ENCODE assay signal across 9 cellular contexts in genomic region chr1:61055110-61055614, GRCh38. TPM values are rescaled to one million over a fixed set of nuclear protein-coding genes. Genes with fewer than 3 reads are reported as not detected.
DNase-seq lines count a peak whose midpoint lies in the region; ATAC-seq, FAIRE-seq and TF ChIP-seq lines count a peak whose summit lies in the region.
"Had no signal": no experiment of that assay in that cellular context is flagged by ENCODE, and none has a peak within 500 bp of the region (broad histone marks: within the 10 kb centered on the region; RNA-seq: fewer than 3 reads in every experiment).

No MANE protein-coding gene starts in this region.

- no peak overlapping the region for H2AFZ ChIP-seq in K562 (ENCODE audit: low read depth, low read length)

- no peak for TF ChIP-seq CTCF in K562 (IDR thresholded peaks at IDR 0.05 in 2 of 3, conservative IDR thresholded peaks at IDR 0.05 in 1 of 3; ENCODE audit: insufficient read depth in 2 of 3, low read depth in 1 of 3, low read length in 3 of 3)

- no peak overlapping the region for H3K9ac ChIP-seq in K562 (ENCODE audit: insufficient read depth in 1 of 2, low read depth in 2 of 2, low read length in 2 of 2)
- H3K9ac ChIP-seq in subcutaneous abdominal adipose tissue (ENCODE audit: low read length in 5 of 5) = no peak overlapping the region

- POLR2A ChIA-PET in K562 (lab: Yijun Ruan, JAX) = interaction anchor here (1.0 to 1.2 kb wide), 3 partner anchors 12 to 48 kb away, joined by 3 to 4 read pairs (median 3); no protein-coding TSS in a partner anchor
- POLR2A ChIA-PET in activated CD4-positive, alpha-beta T cell treated with anti-CD3 and anti-CD28 coated beads, Interleukin-2, amount 10 ng/mL, durations not matched to agents 7 days and 5 days (lab: Charles Lee) = no interaction called here

- in situ Hi-C loops in K562 (cut with MboI) = no loop called here

- peaks cover 15% of the 10 kb centered on the region for H3K79me2 ChIP-seq in K562 (ENCODE audit: control insufficient read depth, insufficient read depth, low read length)

- intact Hi-C loops in K562 (cut with micrococcal nuclease) (no loop called here), left colon (cut with DNase I, micrococcal nuclease) (loop anchor here (10.0 kb wide), 2 partner anchors 180 to 400 kb away; no protein-coding TSS in a partner anchor)

- no peaks in the 10 kb centered on the region for H4K20me1 ChIP-seq in K562 (replicated peaks; ENCODE audit: control insufficient read depth, insufficient read depth, low read length)

- H3K9me3 ChIP-seq in K562 (replicated peaks; ENCODE audit: control insufficient read depth, insufficient read depth, low read depth, low read length) (no peaks in the 10 kb centered on the region), subcutaneous abdominal adipose tissue (ENCODE audit: control insufficient read depth in 5 of 5, low read length in 5 of 5) (no peaks in the 10 kb centered on the region)

- H3K9me1 ChIP-seq in K562 (ENCODE audit: control insufficient read depth, insufficient read depth, low read length) = no peaks in the 10 kb centered on the region

- no peaks in the 10 kb centered on the region for H3K9me3 Mint-ChIP-seq in activated CD4-positive, alpha-beta T cell treated with anti-CD3 and anti-CD28 coated beads, Interleukin-2, amount 10 ng/mL, durations not matched to agents 7 days and 5 days

- no peak overlapping the region for H3K4me2 ChIP-seq in K562 (ENCODE audit: insufficient read depth, low read length)

- H3K36me3 ChIP-seq in K562 (ENCODE audit: control insufficient read depth, insufficient read depth, low read length) (no peaks in the 10 kb centered on the region), subcutaneous abdominal adipose tissue (ENCODE audit: control insufficient read depth in 5 of 5, insufficient read depth in 5 of 5, low read length in 5 of 5) (no peaks in the 10 kb centered on the region)

- no peak overlapping the region for H3K27ac ChIP-seq in K562 (ENCODE audit: extremely low read depth, low read depth, low read length)
- peak overlapping the region; percentile 6 for H3K27ac ChIP-seq in subcutaneous abdominal adipose tissue (ENCODE audit: low read depth, low read length)

- TF ChIP-seq RAD21 in K562 (CRISPR knock-in tag; conservative IDR thresholded peaks at IDR 0.05 in 1 of 2, IDR thresholded peaks at IDR 0.05 in 1 of 2) = no peak

- H3K4me3 Mint-ChIP-seq in activated CD4-positive, alpha-beta T cell treated with anti-CD3 and anti-CD28 coated beads, Interleukin-2, amount 10 ng/mL, durations not matched to agents 7 days and 5 days = no peak overlapping the region

- no peak for TF ChIP-seq POLR2A in K562 (conservative IDR thresholded peaks at IDR 0.05)

- H3K4me1 ChIP-seq in K562 (replicated peaks in 1 of 2; ENCODE audit: control insufficient read depth in 2 of 2, insufficient read depth in 2 of 2, low read length in 2 of 2) = peaks cover 38 to 46% of the 10 kb centered on the region in 2 experiments
- peaks cover 0 to 60% (median 48%) of the 10 kb centered on the region in 5 donors for H3K4me1 ChIP-seq in subcutaneous abdominal adipose tissue (ENCODE audit: control insufficient read depth in 5 of 5, insufficient read depth in 5 of 5, low read length in 5 of 5)

- no peak for FAIRE-seq in K562 (lab: Jason Lieb, UNC)

- H3K36me3 Mint-ChIP-seq in activated CD4-positive, alpha-beta T cell treated with anti-CD3 and anti-CD28 coated beads, Interleukin-2, amount 10 ng/mL, durations not matched to agents 7 days and 5 days (ENCODE audit: low read depth) = no peaks in the 10 kb centered on the region

- no TSS peak for BruUV-seq in K562 (replicated peaks; lab: Mats Ljungman, UMichigan)

- ATAC-seq in K562 (no peak), left colon (peak; percentile 6), GM18517 (IDR thresholded peaks at IDR 0.05; ENCODE audit: unreplicated experiment) (no peak), HG02973 (IDR thresholded peaks at IDR 0.05; ENCODE audit: unreplicated experiment) (no peak)

- TF ChIP-seq EP300 in K562 (IDR thresholded peaks at IDR 0.05; ENCODE audit: low read length) = no peak

- peaks cover 33% of the 10 kb centered on the region for H3K4me1 Mint-ChIP-seq in activated CD4-positive, alpha-beta T cell treated with anti-CD3 and anti-CD28 coated beads, Interleukin-2, amount 10 ng/mL, durations not matched to agents 7 days and 5 days

- no peaks in the 10 kb centered on the region for H3K27me3 ChIP-seq in K562 (ENCODE audit: control insufficient read depth in 2 of 2, insufficient read depth in 2 of 2, low read length in 2 of 2)
- H3K27me3 ChIP-seq in subcutaneous abdominal adipose tissue (ENCODE audit: control insufficient read depth in 5 of 5, insufficient read depth in 4 of 5, low read length in 5 of 5) = no peaks in the 10 kb centered on the region

- peaks cover 68% of the 10 kb centered on the region for H3K27me3 Mint-ChIP-seq in activated CD4-positive, alpha-beta T cell treated with anti-CD3 and anti-CD28 coated beads, Interleukin-2, amount 10 ng/mL, durations not matched to agents 7 days and 5 days

- no peak overlapping the region for H3K27ac Mint-ChIP-seq in activated CD4-positive, alpha-beta T cell treated with anti-CD3 and anti-CD28 coated beads, Interleukin-2, amount 10 ng/mL, durations not matched to agents 7 days and 5 days

- H3K4me3 ChIP-seq in K562 (no peak overlapping the region), subcutaneous abdominal adipose tissue (ENCODE audit: low read depth in 1 of 5, low read length in 5 of 5) (no peak overlapping the region)

- CTCF ChIA-PET in K562 (lab: Yijun Ruan, JAX; ENCODE audit: low intra/inter-chr PET ratio) = no interaction called here
- CTCF ChIA-PET in activated CD4-positive, alpha-beta T cell treated with anti-CD3 and anti-CD28 coated beads, Interleukin-2, amount 10 ng/mL, durations not matched to agents 7 days and 5 days (lab: Charles Lee) = interaction anchor here (1.4 kb wide), 1 partner anchor 25 kb away, joined by 3 read pairs; no protein-coding TSS in a partner anchor

- peak; percentile 37 for DNase-seq in NCI-H1105 (lab: John Stamatoyannopoulos, UW)
- DNase-seq in K562 (ENCODE audit: extremely low read depth in 1 of 4, low spot score in 3 of 4) = no peak
- DNase-seq in left colon = no peak
- no peak for DNase-seq in NCI-H1092 (lab: John Stamatoyannopoulos, UW)
- DNase-seq in activated CD4-positive, alpha-beta T cell treated with anti-CD3 and anti-CD28 coated beads, Interleukin-2, amount 10 ng/mL, durations not matched to agents 7 days and 5 days = no peak
- DNase-seq: activated gamma-delta T cell treated with Interleukin-2 at 50 U/mL for 16 hours had no signal

TF ChIP-seq in K562, 482 proteins besides CTCF, POLR2A, EP300 and RAD21:
- peak; percentile 52 for TF ChIP-seq NFIC (IDR thresholded peaks at IDR 0.05)
- no peak for TF ChIP-seq PREB (CRISPR knock-in tag; IDR thresholded peaks at IDR 0.05)
TF ChIP-seq in K562: peak in this region for 1.

RNA-seq across cellular contexts. Expression of gene NFIA, which starts 27.2 kb away (rescaled TPM):
- total RNA-seq in K562 (2011; cell fraction: chromatin; rRNA removed; ENCODE audit: low replicate concordance) = 64.5 and 151 TPM in 2 replicates
- 18.0 and 29.1 TPM in 2 replicates for total RNA-seq in K562 (2011; cell fraction: nucleolus; rRNA removed)
- total RNA-seq in K562 (2011; cell fraction: nucleoplasm; rRNA removed) = 50.7 and 73.9 TPM in 2 replicates
- total RNA-seq in K562 (2014; rRNA removed) (6.5 and 9.5 TPM in 2 replicates), K562 (2014; rRNA removed; fragmentation: Illumina TruSeq; extraction: Trizol) (20.3 and 22.6 TPM in 2 replicates), K562 (2015; rRNA removed; fragmentation: Illumina TruSeq; extraction: Trizol) (16.1 and 16.2 TPM in 2 replicates), K562 (2021) (24.2 and 24.9 TPM in 2 replicates), left colon (10 to 100 TPM; 51.1 to 51.4 TPM)
- polyA plus RNA-seq in K562 (2011; rRNA removed) (9.8 and 11.5 TPM in 2 replicates), K562 (2014; fragmentation: Illumina TruSeq; extraction: Trizol) (8.5 and 9.1 TPM in 2 replicates), K562 (2014; fragmentation: Nextera tagmentation; extraction: Ambion mirVana) (10 to 100 TPM in 1 of 2 experiments, 1 to 10 TPM in 1; 5.3 to 10.1 TPM), K562 (2014; rRNA removed) (7.0 and 8.6 TPM in 2 replicates)
- 12.0 and 15.8 TPM in 2 replicates for polyA plus RNA-seq in K562 (2011; cell fraction: cytosol; rRNA removed)
- 17.4 and 18.8 TPM in 2 replicates for polyA plus RNA-seq in K562 (2011; cell fraction: nucleus; rRNA removed)
- 3.9 and 4.2 TPM in 2 replicates for polyA plus RNA-seq in K562 (2012)
- 37.6 and 46.6 TPM in 2 replicates for polyA minus RNA-seq in K562 (2011; rRNA and poly(A)+ RNA removed)
- polyA minus RNA-seq in K562 (2011; cell fraction: cytosol; rRNA and poly(A)+ RNA removed) = 14.5 and 18.2 TPM in 2 replicates
- polyA minus RNA-seq in K562 (2011; cell fraction: nucleus; rRNA and poly(A)+ RNA removed) = 45.4 and 75.9 TPM in 2 replicates
- 1 to 10 TPM in 1 of 2 experiments, under 1 TPM in 1; 0.97 to 1.6 TPM for total RNA-seq in activated CD4-positive, alpha-beta T cell treated with anti-CD3 and anti-CD28 coated beads, Interleukin-2, amount 10 ng/mL, durations not matched to agents 7 days and 5 days
